Comparison of ENCODE assay signal across 6 cellular contexts in the genomic region with DNA sequence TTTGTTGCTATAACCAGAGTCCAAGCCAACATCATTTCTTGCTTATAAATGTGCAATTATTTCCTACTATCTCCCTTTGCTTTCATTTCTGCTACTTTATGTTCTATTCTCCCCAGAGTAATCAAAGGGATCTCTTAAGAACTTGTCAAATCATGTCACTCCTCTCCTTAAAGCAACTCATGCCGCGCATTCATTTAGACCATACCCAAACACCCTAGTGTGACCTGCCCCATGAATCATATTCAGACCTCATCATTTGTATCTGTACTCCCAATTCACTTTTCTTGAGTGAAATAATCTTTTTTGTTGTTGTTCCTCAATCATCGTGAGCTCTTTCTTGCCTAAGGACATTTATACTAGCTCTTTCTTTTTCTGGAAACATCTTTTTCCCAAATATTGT.
A peak's percentile ranks its signal among the peaks of the same experiment; 100 is the strongest.
DNase-seq lines count a peak whose midpoint lies in the region; ATAC-seq lines count a peak whose summit lies in the region.
"Not testable (repeated sequence)": the region's sequence is repeated elsewhere in the genome, so short reads cannot be mapped to it uniquely, and the experiment has no call there.

No MANE protein-coding gene starts in this region.

- H3K9me3 Mint-ChIP-seq in activated CD4-positive, alpha-beta T cell treated with anti-CD3 and anti-CD28 coated beads for 36 hours (ENCODE audit: low read depth); activated T-cell treated with anti-CD3 and anti-CD28 coated beads, Interleukin-2, amount 50 U/mL, for 72 hours; activated naive CD4-positive, alpha-beta T cell treated with anti-CD3 and anti-CD28 coated beads, Interleukin-2, amount 50 U/mL, for 72 hours; stimulated activated effector memory CD8-positive, alpha-beta T cell treated with anti-CD3 and anti-CD28 coated beads, Interleukin-12 subunit alpha, Interleukin-12 subunit beta, amount 100 ng/mL, for 72 hours; stimulated activated naive B cell treated with anti-CD40 and anti-IgM and Interleukin-4, amounts not matched to agents 10 μg/mL and 1 μg/mL and 100 μg/mL, for 72 hours; stimulated activated naive CD8-positive, alpha-beta T cell treated with anti-CD3 and anti-CD28 coated beads, Interleukin-15, amount 100 ng/mL, for 72 hours: not testable (repeated sequence)

- DNase-seq in activated CD4-positive, alpha-beta T cell treated with anti-CD3 and anti-CD28 coated beads for 36 hours; activated T-cell treated with anti-CD3 and anti-CD28 coated beads, Interleukin-2, amount 50 U/mL, for 72 hours; activated naive CD4-positive, alpha-beta T cell treated with anti-CD3 and anti-CD28 coated beads, Interleukin-2, amount 50 U/mL, for 72 hours (ENCODE audit: low spot score in 2 of 2); stimulated activated effector memory CD8-positive, alpha-beta T cell treated with anti-CD3 and anti-CD28 coated beads, Interleukin-12 subunit alpha, Interleukin-12 subunit beta, amount 100 ng/mL, for 72 hours (ENCODE audit: low spot score in 2 of 2); stimulated activated naive B cell treated with anti-CD40 and anti-IgM and Interleukin-4, amounts not matched to agents 10 μg/mL and 1 μg/mL and 100 μg/mL, for 72 hours; stimulated activated naive CD8-positive, alpha-beta T cell treated with anti-CD3 and anti-CD28 coated beads, Interleukin-15, amount 100 ng/mL, for 72 hours: not testable (repeated sequence)

- peak; percentile 85 for ATAC-seq in activated CD4-positive, alpha-beta T cell treated with anti-CD3 and anti-CD28 coated beads for 36 hours
- ATAC-seq in activated T-cell treated with anti-CD3 and anti-CD28 coated beads, Interleukin-2, amount 50 U/mL, for 72 hours (replicated peaks in 1 of 2), result peak; percentile 76 to 89
- peak; percentile 48 to 66 for ATAC-seq in activated naive CD4-positive, alpha-beta T cell treated with anti-CD3 and anti-CD28 coated beads, Interleukin-2, amount 50 U/mL, for 72 hours
- ATAC-seq in stimulated activated effector memory CD8-positive, alpha-beta T cell treated with anti-CD3 and anti-CD28 coated beads, Interleukin-12 subunit alpha, Interleukin-12 subunit beta, amount 100 ng/mL, for 72 hours, result peak; percentile 71
- ATAC-seq in stimulated activated naive B cell treated with anti-CD40 and anti-IgM and Interleukin-4, amounts not matched to agents 10 μg/mL and 1 μg/mL and 100 μg/mL, for 72 hours (replicated peaks), result peak; percentile 75
- ATAC-seq in stimulated activated naive CD8-positive, alpha-beta T cell treated with anti-CD3 and anti-CD28 coated beads, Interleukin-15, amount 100 ng/mL, for 72 hours, result peak; percentile 48

- POLR2A ChIA-PET in activated CD4-positive, alpha-beta T cell treated with anti-CD3 and anti-CD28 coated beads for 36 hours (lab: Charles Lee), result not testable (repeated sequence)

- intact Hi-C loops in activated CD4-positive, alpha-beta T cell treated with anti-CD3 and anti-CD28 coated beads for 36 hours (cut with DNase I, micrococcal nuclease), result not testable (repeated sequence)

- not testable (repeated sequence) for H3K4me3 Mint-ChIP-seq in activated CD4-positive, alpha-beta T cell treated with anti-CD3 and anti-CD28 coated beads for 36 hours; activated T-cell treated with anti-CD3 and anti-CD28 coated beads, Interleukin-2, amount 50 U/mL, for 72 hours; stimulated activated effector memory CD8-positive, alpha-beta T cell treated with anti-CD3 and anti-CD28 coated beads, Interleukin-12 subunit alpha, Interleukin-12 subunit beta, amount 100 ng/mL, for 72 hours; stimulated activated naive B cell treated with anti-CD40 and anti-IgM and Interleukin-4, amounts not matched to agents 10 μg/mL and 1 μg/mL and 100 μg/mL, for 72 hours; stimulated activated naive CD8-positive, alpha-beta T cell treated with anti-CD3 and anti-CD28 coated beads, Interleukin-15, amount 100 ng/mL, for 72 hours

- CTCF ChIA-PET in activated CD4-positive, alpha-beta T cell treated with anti-CD3 and anti-CD28 coated beads for 36 hours (lab: Charles Lee), result not testable (repeated sequence)

- not testable (repeated sequence) for H3K4me1 Mint-ChIP-seq in activated CD4-positive, alpha-beta T cell treated with anti-CD3 and anti-CD28 coated beads for 36 hours; activated T-cell treated with anti-CD3 and anti-CD28 coated beads, Interleukin-2, amount 50 U/mL, for 72 hours (ENCODE audit: low read depth); stimulated activated effector memory CD8-positive, alpha-beta T cell treated with anti-CD3 and anti-CD28 coated beads, Interleukin-12 subunit alpha, Interleukin-12 subunit beta, amount 100 ng/mL, for 72 hours; stimulated activated naive B cell treated with anti-CD40 and anti-IgM and Interleukin-4, amounts not matched to agents 10 μg/mL and 1 μg/mL and 100 μg/mL, for 72 hours; stimulated activated naive CD8-positive, alpha-beta T cell treated with anti-CD3 and anti-CD28 coated beads, Interleukin-15, amount 100 ng/mL, for 72 hours

- not testable (repeated sequence) for H3K36me3 Mint-ChIP-seq in activated CD4-positive, alpha-beta T cell treated with anti-CD3 and anti-CD28 coated beads for 36 hours (ENCODE audit: low read depth); activated T-cell treated with anti-CD3 and anti-CD28 coated beads, Interleukin-2, amount 50 U/mL, for 72 hours (ENCODE audit: insufficient read depth in 2 of 2); activated naive CD4-positive, alpha-beta T cell treated with anti-CD3 and anti-CD28 coated beads, Interleukin-2, amount 50 U/mL, for 72 hours; stimulated activated effector memory CD8-positive, alpha-beta T cell treated with anti-CD3 and anti-CD28 coated beads, Interleukin-12 subunit alpha, Interleukin-12 subunit beta, amount 100 ng/mL, for 72 hours; stimulated activated naive B cell treated with anti-CD40 and anti-IgM and Interleukin-4, amounts not matched to agents 10 μg/mL and 1 μg/mL and 100 μg/mL, for 72 hours

- not testable (repeated sequence) for H3K27ac Mint-ChIP-seq in activated CD4-positive, alpha-beta T cell treated with anti-CD3 and anti-CD28 coated beads for 36 hours; activated T-cell treated with anti-CD3 and anti-CD28 coated beads, Interleukin-2, amount 50 U/mL, for 72 hours; activated naive CD4-positive, alpha-beta T cell treated with anti-CD3 and anti-CD28 coated beads, Interleukin-2, amount 50 U/mL, for 72 hours; stimulated activated effector memory CD8-positive, alpha-beta T cell treated with anti-CD3 and anti-CD28 coated beads, Interleukin-12 subunit alpha, Interleukin-12 subunit beta, amount 100 ng/mL, for 72 hours; stimulated activated naive B cell treated with anti-CD40 and anti-IgM and Interleukin-4, amounts not matched to agents 10 μg/mL and 1 μg/mL and 100 μg/mL, for 72 hours; stimulated activated naive CD8-positive, alpha-beta T cell treated with anti-CD3 and anti-CD28 coated beads, Interleukin-15, amount 100 ng/mL, for 72 hours

- H3K27me3 Mint-ChIP-seq in activated CD4-positive, alpha-beta T cell treated with anti-CD3 and anti-CD28 coated beads for 36 hours; activated T-cell treated with anti-CD3 and anti-CD28 coated beads, Interleukin-2, amount 50 U/mL, for 72 hours (ENCODE audit: low read depth); stimulated activated naive B cell treated with anti-CD40 and anti-IgM and Interleukin-4, amounts not matched to agents 10 μg/mL and 1 μg/mL and 100 μg/mL, for 72 hours; stimulated activated naive CD8-positive, alpha-beta T cell treated with anti-CD3 and anti-CD28 coated beads, Interleukin-15, amount 100 ng/mL, for 72 hours: not testable (repeated sequence)
